24 cellular contexts compared by ENCODE assay signal in the genomic region with DNA sequence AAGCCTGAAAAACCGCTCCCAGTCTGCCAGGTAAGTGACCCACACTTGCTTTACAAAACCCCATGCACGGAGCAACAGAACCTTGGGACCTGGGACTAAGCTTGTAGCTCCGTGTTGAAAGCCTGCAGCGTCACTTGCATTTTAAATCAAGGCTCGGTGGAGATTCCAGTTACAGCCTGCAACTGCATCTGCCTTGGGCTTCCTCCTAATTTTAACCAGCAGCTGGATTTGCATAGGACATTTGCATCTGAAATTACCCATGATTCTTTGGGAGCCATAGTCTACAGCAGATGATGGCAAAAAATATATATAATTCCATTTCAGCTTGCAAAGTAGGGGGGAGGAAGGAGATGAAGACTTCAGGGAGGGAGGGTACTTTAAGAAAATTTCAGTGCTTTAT.
"Had no signal": no experiment of that assay in that cellular context is flagged by ENCODE, and none has a peak within 500 bp of the region (broad histone marks: within the 10 kb centered on the region; RNA-seq: fewer than 3 reads in every experiment).

No MANE protein-coding gene starts in this region.

- H3K4me3 ChIP-seq: coronary artery, dorsolateral prefrontal cortex, esophagus squamous epithelium, gastroesophageal sphincter had no signal

- H3K27me3 ChIP-seq: brain microvascular endothelial cell, dorsolateral prefrontal cortex had no signal

- H3K4me1 ChIP-seq: esophagus squamous epithelium, gastroesophageal sphincter had no signal

- DNase-seq: activated CD4-positive, alpha-beta memory T cell treated with anti-CD3 and anti-CD28 coated beads, Interleukin-2, amount 10 ng/mL, durations not matched to agents 7 days and 5 days; activated CD4-positive, alpha-beta T cell treated with anti-CD3 and anti-CD28 coated beads for 36 hours; activated CD4-positive, alpha-beta T cell treated with anti-CD3 and anti-CD28 coated beads, Interleukin-2, amount 10 ng/mL, durations not matched to agents 24 days and 14 days; activated CD4-positive, CD25-positive, alpha-beta regulatory T cell; activated CD4-positive, CD25-positive, alpha-beta regulatory T cell treated with anti-CD3 and anti-CD28 coated beads, Interleukin-2, amount 50 U/mL, for 72 hours; activated CD8-positive, alpha-beta memory T cell treated with anti-CD3 and anti-CD28 coated beads, Interleukin-2, amount 50 U/mL, for 48 hours; activated gamma-delta T cell; activated naive CD4-positive, alpha-beta T cell treated with anti-CD3 and anti-CD28 coated beads, Interleukin-2, amount 50 U/mL, for 16 hours; activated naive CD4-positive, alpha-beta T cell treated with Interleukin-2 at 50 U/mL for 16 hours; activated T-cell treated with anti-CD3 and anti-CD28 coated beads for 4 hours; activated T-cell treated with anti-CD3 and anti-CD28 coated beads, Interleukin-2, amount 50 U/mL, for 24 hours; activated T-cell treated with anti-CD3 and anti-CD28 coated beads, Interleukin-2, amount 50 U/mL, for 72 hours; amniotic stem cell; brain microvascular endothelial cell; dorsolateral prefrontal cortex; effector CD4-positive, alpha-beta T cell; effector memory CD8-positive, alpha-beta T cell; erythroblast; esophagus squamous epithelium; foreskin melanocyte; head of caudate nucleus; T-helper 2 cell had no signal

- H3K9me3 ChIP-seq: esophagus squamous epithelium, gastroesophageal sphincter had no signal

- H3K27ac ChIP-seq: brain microvascular endothelial cell, coronary artery, esophagus squamous epithelium, gastroesophageal sphincter had no signal

- H3K36me3 ChIP-seq: brain microvascular endothelial cell, esophagus squamous epithelium, gastroesophageal sphincter had no signal
